Comparison of ENCODE assay signal across 11 cellular contexts in genomic region chr11:45163956-45164575, GRCh38. TPM values are rescaled to one million over a fixed set of nuclear protein-coding genes. Genes with fewer than 3 reads are reported as not detected.
DNase-seq lines count a peak whose midpoint lies in the region; ATAC-seq, FAIRE-seq and TF ChIP-seq lines count a peak whose summit lies in the region.
"Had no signal": no experiment of that assay in that cellular context is flagged by ENCODE, and none has a peak within 500 bp of the region (broad histone marks: within the 10 kb centered on the region; RNA-seq: fewer than 3 reads in every experiment).

No MANE protein-coding gene starts in this region.

- H3K4me3 ChIP-seq in NB4 (ENCODE audit: low read depth, low read length) (no peak overlapping the region), endothelial cell of umbilical vein (replicated peaks in 1 of 3; ENCODE audit: insufficient read depth in 1 of 3, low read depth in 1 of 3, low read length in 3 of 3) (no peak overlapping the region), sigmoid colon (no peak overlapping the region)

- no peak for TF ChIP-seq POLR2A in NB4 (IDR thresholded peaks at IDR 0.05; ENCODE audit: extremely low read depth, insufficient read length)
- no peak for TF ChIP-seq POLR2A in endothelial cell of umbilical vein (IDR thresholded peaks at IDR 0.05; ENCODE audit: low read depth, low read length)
- no peak for TF ChIP-seq POLR2A in sigmoid colon (IDR thresholded peaks at IDR 0.05)

- H3K27ac ChIP-seq in endothelial cell of umbilical vein (ENCODE audit: insufficient read depth, low read depth, low read length) (no peak overlapping the region), sigmoid colon (peak overlapping the region in 1 of 4 donors; percentile 27)

- H3K9me1 ChIP-seq in endothelial cell of umbilical vein (replicated peaks; ENCODE audit: control insufficient read depth, extremely low read depth, insufficient read depth, low read length), result no peaks in the 10 kb centered on the region

- 60 to 87% methylated on average over 15 of the region's 15 CpGs for WGBS in sigmoid colon, 2 donors

- no peaks in the 10 kb centered on the region for H4K20me1 ChIP-seq in endothelial cell of umbilical vein (replicated peaks; ENCODE audit: control insufficient read depth, extremely low read depth, insufficient read depth, low read length)

- BruUV-seq in endothelial cell of umbilical vein (replicated peaks; lab: Mats Ljungman, UMichigan), result no TSS peak

- DNase-seq in G401 (ENCODE audit: low spot score) (peak; percentile 69), NB4 (ENCODE audit: low read depth) (peak; percentile 39), endothelial cell of umbilical vein (ENCODE audit: low read depth, low spot score) (peak; percentile 10), sigmoid colon (peak; percentile 46), NCI-H1417 treated with DMSO at 0.1 percent for 48 hours (lab: John Stamatoyannopoulos, UW) (no peak)
- DNase-seq: kidney; stimulated activated naive CD4-positive, alpha-beta T cell had no signal

- in situ Hi-C loops in G401 (cut with HindIII; ENCODE audit: low sequenced_read_pairs), result no loop called here

- no peaks in the 10 kb centered on the region for H3K79me2 ChIP-seq in endothelial cell of umbilical vein (ENCODE audit: control insufficient read depth, insufficient read depth, low read length)

- no peaks in the 10 kb centered on the region for H3K4me1 ChIP-seq in endothelial cell of umbilical vein (ENCODE audit: control insufficient read depth, extremely low read depth, insufficient read depth, low read length)
- H3K4me1 ChIP-seq in sigmoid colon, result peaks cover 0 to 40% (median 38%) of the 10 kb centered on the region in 4 donors

- intact Hi-C loops in endothelial cell of umbilical vein (cut with micrococcal nuclease) (no loop called here), sigmoid colon (cut with DNase I) (no loop called here)

- no peak for FAIRE-seq in endothelial cell of umbilical vein (lab: Jason Lieb, UNC)
- FAIRE-seq: H54, kidney had no signal

- H3K36me3 ChIP-seq in endothelial cell of umbilical vein (ENCODE audit: control insufficient read depth in 2 of 2, extremely low read depth in 1 of 2, insufficient read depth in 2 of 2, low read length in 2 of 2), result no peaks in the 10 kb centered on the region
- no peaks in the 10 kb centered on the region for H3K36me3 ChIP-seq in sigmoid colon

- no peak overlapping the region for H3K4me2 ChIP-seq in endothelial cell of umbilical vein (ENCODE audit: insufficient read depth, low read length)

- POLR2A ChIA-PET in endothelial cell of umbilical vein (lab: Charles Lee), result no interaction called here

- H3K9me3 ChIP-seq in endothelial cell of umbilical vein (replicated peaks; ENCODE audit: control insufficient read depth, insufficient read depth, low read length) (no peaks in the 10 kb centered on the region), sigmoid colon (no peaks in the 10 kb centered on the region)

- no peak for TF ChIP-seq EP300 in sigmoid colon (IDR thresholded peaks at IDR 0.05)

- CTCF ChIA-PET in endothelial cell of umbilical vein (lab: Charles Lee), result interaction anchor here (1.5 kb wide), 1 partner anchor 8 kb away, joined by 5 read pairs; no protein-coding TSS in a partner anchor

- TF ChIP-seq CTCF in NB4 (IDR thresholded peaks at IDR 0.05; ENCODE audit: low read depth, low read length) (no peak), endothelial cell of umbilical vein (IDR thresholded peaks at IDR 0.05; ENCODE audit: extremely low read depth in 1 of 2, insufficient read depth in 1 of 2, low read depth in 1 of 2, low read length in 2 of 2) (no peak), sigmoid colon (IDR thresholded peaks at IDR 0.05) (no peak)

- H3K9ac ChIP-seq in endothelial cell of umbilical vein (replicated peaks; ENCODE audit: extremely low read depth, insufficient read depth, low read length), result no peak overlapping the region

- H3K27me3 ChIP-seq in endothelial cell of umbilical vein (ENCODE audit: control insufficient read depth in 2 of 2, insufficient read depth in 2 of 2, low read length in 2 of 2), result no peaks in the 10 kb centered on the region
- no peaks in the 10 kb centered on the region for H3K27me3 ChIP-seq in sigmoid colon

- H2AFZ ChIP-seq in endothelial cell of umbilical vein (ENCODE audit: low read depth, low read length), result no peak overlapping the region

- ATAC-seq in GM19467 (IDR thresholded peaks at IDR 0.05; ENCODE audit: unreplicated experiment) (no peak), HG02623 (IDR thresholded peaks at IDR 0.05; ENCODE audit: unreplicated experiment) (no peak)
- ATAC-seq: Panc1 had no signal

- dilution Hi-C loops in endothelial cell of umbilical vein (cut with MboI; ENCODE audit: extremely low pct_ligation_motif_present, low sequenced_read_pairs), result no loop called here

TF ChIP-seq in endothelial cell of umbilical vein, 7 proteins besides CTCF, POLR2A, EP300 and RAD21:
- TF ChIP-seq GATA2 (IDR thresholded peaks at IDR 0.05; ENCODE audit: insufficient read depth, insufficient read length, low read depth, low read length), result no peak
- no peak for TF ChIP-seq JUN (IDR thresholded peaks at IDR 0.05; ENCODE audit: borderline replicate concordance, insufficient read depth, insufficient read length, low read depth)
- no peak for TF ChIP-seq MYC (IDR thresholded peaks at IDR 0.05; ENCODE audit: low read depth, low read length)
- TF ChIP-seq POLR2AphosphoS5 (IDR thresholded peaks at IDR 0.05; ENCODE audit: insufficient read depth, low read depth, low read length), result no peak
- TF ChIP-seq EZH2 (IDR thresholded peaks at IDR 0.05; ENCODE audit: borderline replicate concordance, low read depth, low read length, severe bottlenecking), result no peak
- TF ChIP-seq FOS (IDR thresholded peaks at IDR 0.05; ENCODE audit: borderline replicate concordance, insufficient read depth, low read length), result no peak
- TF ChIP-seq, protein P1, sequence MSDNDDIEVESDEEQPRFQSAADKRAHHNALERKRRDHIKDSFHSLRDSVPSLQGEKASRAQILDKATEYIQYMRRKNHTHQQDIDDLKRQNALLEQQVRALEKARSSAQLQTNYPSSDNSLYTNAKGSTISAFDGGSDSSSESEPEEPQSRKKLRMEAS (IDR thresholded peaks at IDR 0.05; ENCODE audit: insufficient read depth, insufficient read length), result no peak

RNA-seq across cellular contexts. Expression of gene PRDM11, which starts 17.6 kb away (rescaled TPM):
- 5.1 and 7.2 TPM in 2 replicates for total RNA-seq in G401 (2014; rRNA removed; shearing (Covaris generic))
- 13.9 and 14.1 TPM in 2 replicates for total RNA-seq in endothelial cell of umbilical vein
- polyA plus RNA-seq in endothelial cell of umbilical vein, result 5.9 and 6.9 TPM in 2 replicates
- polyA plus RNA-seq in endothelial cell of umbilical vein (2011; cell fraction: cytosol; rRNA removed), result 5.3 and 6.8 TPM in 2 replicates
- 10.2 and 12.8 TPM in 2 replicates for polyA plus RNA-seq in endothelial cell of umbilical vein (2011; cell fraction: nucleus; rRNA removed)
- polyA plus RNA-seq in endothelial cell of umbilical vein (2012), result 5.9 and 8.8 TPM in 2 replicates
- polyA minus RNA-seq in endothelial cell of umbilical vein, result 7.7 and 18.1 TPM in 2 replicates
- 10.0 TPM for polyA minus RNA-seq in endothelial cell of umbilical vein (2011; cell fraction: cytosol; rRNA and poly(A)+ RNA removed)
- polyA minus RNA-seq in endothelial cell of umbilical vein (2011; cell fraction: nucleus; rRNA and poly(A)+ RNA removed), result 7.7 and 12.2 TPM in 2 replicates
- 10 to 100 TPM; 12.7 to 23.2 (median 20.7) TPM for total RNA-seq in sigmoid colon
- polyA plus RNA-seq in sigmoid colon, result 1 to 10 TPM in 2 of 3 donors, under 1 TPM in 1; 0.92 to 4.3 (median 1.8) TPM
